1 cellular context compared by ENCODE assay signal in the genomic region with DNA sequence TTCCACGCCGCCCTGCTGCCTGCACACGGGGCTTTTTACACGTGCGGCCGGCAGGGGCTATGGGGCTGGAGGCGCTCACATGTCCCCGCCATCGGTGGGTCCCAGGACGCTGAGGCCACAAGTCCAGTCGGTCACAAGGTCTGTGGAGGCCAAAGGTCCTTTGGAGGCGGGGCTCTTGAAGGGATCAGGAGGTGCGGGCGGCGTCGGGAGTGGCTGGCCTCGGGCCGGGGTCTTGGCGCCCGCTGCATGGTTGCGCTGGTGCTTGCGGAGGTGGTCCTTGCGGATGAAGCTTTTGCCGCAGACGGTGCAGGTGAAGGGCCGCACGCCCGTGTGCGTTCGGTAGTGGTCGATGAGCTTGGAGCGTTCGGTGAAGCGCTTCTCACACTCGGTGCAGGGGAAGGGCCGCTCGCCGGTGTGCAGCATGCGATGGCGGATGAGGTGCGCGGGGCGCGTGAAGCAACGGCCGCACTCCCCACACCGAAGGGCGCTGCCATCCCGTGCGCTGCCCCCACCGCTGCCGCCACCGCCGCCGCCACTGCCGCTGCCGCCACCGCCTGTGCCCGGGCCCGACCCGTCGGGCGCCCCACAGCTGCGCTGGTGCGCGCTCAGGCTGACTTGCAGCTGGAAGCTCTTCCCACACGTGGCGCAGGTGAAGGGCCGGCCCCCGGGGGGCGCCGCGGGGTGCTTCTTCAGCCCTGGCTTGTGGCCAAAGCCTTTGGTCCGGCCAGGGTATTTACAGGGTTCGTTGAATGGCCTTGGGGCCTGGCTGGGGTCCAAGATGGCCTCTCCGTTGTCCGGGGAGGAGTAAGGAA.
TF ChIP-seq lines count a peak whose summit lies in the region.

No MANE protein-coding gene starts in this region.

TF ChIP-seq in GM23338, 12 proteins besides CTCF, POLR2A, EP300 and RAD21 (continued from another document):
- TF ChIP-seq, protein P1, sequence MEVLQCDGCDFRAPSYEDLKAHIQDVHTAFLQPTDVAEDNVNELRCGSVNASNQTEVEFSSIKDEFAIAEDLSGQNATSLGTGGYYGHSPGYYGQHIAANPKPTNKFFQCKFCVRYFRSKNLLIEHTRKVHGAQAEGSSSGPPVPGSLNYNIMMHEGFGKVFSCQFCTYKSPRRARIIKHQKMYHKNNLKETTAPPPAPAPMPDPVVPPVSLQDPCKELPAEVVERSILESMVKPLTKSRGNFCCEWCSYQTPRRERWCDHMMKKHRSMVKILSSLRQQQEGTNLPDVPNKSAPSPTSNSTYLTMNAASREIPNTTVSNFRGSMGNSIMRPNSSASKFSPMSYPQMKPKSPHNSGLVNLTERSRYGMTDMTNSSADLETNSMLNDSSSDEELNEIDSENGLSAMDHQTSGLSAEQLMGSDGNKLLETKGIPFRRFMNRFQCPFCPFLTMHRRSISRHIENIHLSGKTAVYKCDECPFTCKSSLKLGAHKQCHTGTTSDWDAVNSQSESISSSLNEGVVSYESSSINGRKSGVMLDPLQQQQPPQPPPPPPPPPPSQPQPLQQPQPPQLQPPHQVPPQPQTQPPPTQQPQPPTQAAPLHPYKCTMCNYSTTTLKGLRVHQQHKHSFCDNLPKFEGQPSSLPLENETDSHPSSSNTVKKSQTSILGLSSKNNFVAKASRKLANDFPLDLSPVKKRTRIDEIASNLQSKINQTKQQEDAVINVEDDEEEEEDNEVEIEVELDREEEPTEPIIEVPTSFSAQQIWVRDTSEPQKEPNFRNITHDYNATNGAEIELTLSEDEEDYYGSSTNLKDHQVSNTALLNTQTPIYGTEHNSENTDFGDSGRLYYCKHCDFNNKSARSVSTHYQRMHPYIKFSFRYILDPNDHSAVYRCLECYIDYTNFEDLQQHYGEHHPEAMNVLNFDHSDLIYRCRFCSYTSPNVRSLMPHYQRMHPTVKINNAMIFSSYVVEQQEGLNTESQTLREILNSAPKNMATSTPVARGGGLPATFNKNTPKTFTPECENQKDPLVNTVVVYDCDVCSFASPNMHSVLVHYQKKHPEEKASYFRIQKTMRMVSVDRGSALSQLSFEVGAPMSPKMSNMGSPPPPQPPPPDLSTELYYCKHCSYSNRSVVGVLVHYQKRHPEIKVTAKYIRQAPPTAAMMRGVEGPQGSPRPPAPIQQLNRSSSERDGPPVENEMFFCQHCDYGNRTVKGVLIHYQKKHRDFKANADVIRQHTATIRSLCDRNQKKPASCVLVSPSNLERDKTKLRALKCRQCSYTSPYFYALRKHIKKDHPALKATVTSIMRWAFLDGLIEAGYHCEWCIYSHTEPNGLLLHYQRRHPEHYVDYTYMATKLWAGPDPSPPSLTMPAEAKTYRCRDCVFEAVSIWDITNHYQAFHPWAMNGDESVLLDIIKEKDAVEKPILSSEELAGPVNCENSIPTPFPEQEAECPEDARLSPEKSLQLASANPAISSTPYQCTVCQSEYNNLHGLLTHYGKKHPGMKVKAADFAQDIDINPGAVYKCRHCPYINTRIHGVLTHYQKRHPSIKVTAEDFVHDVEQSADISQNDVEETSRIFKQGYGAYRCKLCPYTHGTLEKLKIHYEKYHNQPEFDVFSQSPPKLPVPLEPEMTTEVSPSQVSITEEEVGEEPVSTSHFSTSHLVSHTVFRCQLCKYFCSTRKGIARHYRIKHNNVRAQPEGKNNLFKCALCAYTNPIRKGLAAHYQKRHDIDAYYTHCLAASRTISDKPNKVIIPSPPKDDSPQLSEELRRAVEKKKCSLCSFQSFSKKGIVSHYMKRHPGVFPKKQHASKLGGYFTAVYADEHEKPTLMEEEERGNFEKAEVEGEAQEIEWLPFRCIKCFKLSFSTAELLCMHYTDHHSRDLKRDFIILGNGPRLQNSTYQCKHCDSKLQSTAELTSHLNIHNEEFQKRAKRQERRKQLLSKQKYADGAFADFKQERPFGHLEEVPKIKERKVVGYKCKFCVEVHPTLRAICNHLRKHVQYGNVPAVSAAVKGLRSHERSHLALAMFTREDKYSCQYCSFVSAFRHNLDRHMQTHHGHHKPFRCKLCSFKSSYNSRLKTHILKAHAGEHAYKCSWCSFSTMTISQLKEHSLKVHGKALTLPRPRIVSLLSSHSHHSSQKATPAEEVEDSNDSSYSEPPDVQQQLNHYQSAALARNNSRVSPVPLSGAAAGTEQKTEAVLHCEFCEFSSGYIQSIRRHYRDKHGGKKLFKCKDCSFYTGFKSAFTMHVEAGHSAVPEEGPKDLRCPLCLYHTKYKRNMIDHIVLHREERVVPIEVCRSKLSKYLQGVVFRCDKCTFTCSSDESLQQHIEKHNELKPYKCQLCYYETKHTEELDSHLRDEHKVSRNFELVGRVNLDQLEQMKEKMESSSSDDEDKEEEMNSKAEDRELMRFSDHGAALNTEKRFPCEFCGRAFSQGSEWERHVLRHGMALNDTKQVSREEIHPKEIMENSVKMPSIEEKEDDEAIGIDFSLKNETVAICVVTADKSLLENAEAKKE (CRISPR knock-in tag; IDR thresholded peaks at IDR 0.05) = no peak
- no peak for TF ChIP-seq JUNB (IDR thresholded peaks at IDR 0.05; ENCODE audit: unreplicated experiment)
- no peak for TF ChIP-seq CREB1 (CRISPR knock-in tag; IDR thresholded peaks at IDR 0.05; ENCODE audit: low read depth)
- TF ChIP-seq ZNF114 (CRISPR knock-in tag; IDR thresholded peaks at IDR 0.05) = no peak
- TF ChIP-seq EZH2phosphoT487 (IDR thresholded peaks at IDR 0.05; ENCODE audit: unreplicated experiment) = no peak
